ENCODE assay signal across 25 cellular contexts in the genomic region with DNA sequence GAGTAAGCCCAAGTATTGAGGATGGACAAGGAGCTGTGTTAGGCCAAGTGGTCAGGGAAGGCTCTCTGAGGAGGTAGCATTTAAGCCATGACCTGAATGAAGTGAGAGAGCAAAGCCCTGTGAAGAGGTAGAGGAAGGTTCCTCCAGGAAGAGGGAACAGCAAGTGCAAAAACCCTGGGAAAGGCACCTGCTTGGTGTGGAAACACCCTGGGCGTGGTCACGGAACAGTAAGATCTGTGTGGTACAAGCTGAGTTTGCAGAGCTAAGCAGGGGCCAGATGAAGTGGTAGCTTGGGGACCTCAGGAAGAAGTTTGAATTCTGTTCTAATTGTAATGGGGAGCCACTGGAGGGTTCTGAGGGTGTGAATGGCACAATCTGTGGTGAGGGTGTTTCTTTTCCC.
"Had no signal": no experiment of that assay in that cellular context is flagged by ENCODE, and none has a peak within 500 bp of the region (broad histone marks: within the 10 kb centered on the region; RNA-seq: fewer than 3 reads in every experiment).

No MANE protein-coding gene starts in this region.

- H3K9me3 ChIP-seq: adrenal gland, SJCRH30, SK-N-SH had no signal

- H3K9me3 Mint-ChIP-seq: activated CD8-positive, alpha-beta T cell treated with anti-CD3 and anti-CD28 coated beads for 36 hours; activated naive CD4-positive, alpha-beta T cell treated with anti-CD3 and anti-CD28 coated beads for 36 hours; activated T-helper 17 cell treated with anti-CD3 and anti-CD28 coated beads, Interleukin-2, amount 50 U/mL, for 72 hours had no signal

- H3K36me3 ChIP-seq: adrenal gland, SJCRH30 had no signal

- H3K27ac Mint-ChIP-seq: activated naive CD4-positive, alpha-beta T cell treated with anti-CD3 and anti-CD28 coated beads for 36 hours; activated naive CD8-positive, alpha-beta T cell; activated T-helper 17 cell treated with anti-CD3 and anti-CD28 coated beads, Interleukin-2, amount 50 U/mL, for 72 hours had no signal

- H3K4me3 ChIP-seq: adrenal gland, SJCRH30 had no signal

- H3K4me3 Mint-ChIP-seq: activated CD8-positive, alpha-beta T cell treated with anti-CD3 and anti-CD28 coated beads for 36 hours; activated naive CD4-positive, alpha-beta T cell treated with anti-CD3 and anti-CD28 coated beads for 36 hours; activated naive CD8-positive, alpha-beta T cell; activated T-helper 17 cell treated with anti-CD3 and anti-CD28 coated beads, Interleukin-2, amount 50 U/mL, for 72 hours had no signal

- H3K27me3 ChIP-seq: adrenal gland, SJCRH30 had no signal

- H3K4me1 ChIP-seq: adrenal gland had no signal

- DNase-seq: activated CD4-positive, alpha-beta T cell treated with anti-CD3 and anti-CD28 coated beads, Interleukin-2, amount 50 U/mL, for 1 hour; activated CD4-positive, CD25-positive, alpha-beta regulatory T cell; activated CD8-positive, alpha-beta memory T cell treated with anti-CD3 and anti-CD28 coated beads, Interleukin-2, amount 50 U/mL, for 4 hours; activated CD8-positive, alpha-beta T cell treated with anti-CD3 and anti-CD28 coated beads for 36 hours; activated gamma-delta T cell; activated naive CD4-positive, alpha-beta T cell treated with anti-CD3 and anti-CD28 coated beads for 36 hours; activated T-cell treated with anti-CD3 and anti-CD28 coated beads, Interleukin-2, amount 50 U/mL, for 1 hour; adrenal gland; anterior cingulate cortex; NCI-H1092; NCI-H1417; NCI-H2029; NCI-H2107; NCI-H2171 treated with DMSO at 0.1 percent for 48 hours; NCI-H226; NCI-H526; NCI-H82; SJCRH30; SK-N-SH; T-helper 1 cell had no signal

- ATAC-seq: activated T-helper 17 cell treated with anti-CD3 and anti-CD28 coated beads, Interleukin-2, amount 50 U/mL, for 72 hours; Right ventricle myocardium inferior had no signal

- H3K27ac ChIP-seq: adrenal gland, KMS-11, SJCRH30, VCaP had no signal

- H3K27me3 Mint-ChIP-seq: activated CD8-positive, alpha-beta T cell treated with anti-CD3 and anti-CD28 coated beads for 36 hours; activated naive CD8-positive, alpha-beta T cell; activated T-helper 17 cell treated with anti-CD3 and anti-CD28 coated beads, Interleukin-2, amount 50 U/mL, for 72 hours had no signal
